Comparison of ENCODE assay signal across 8 cellular contexts in genomic region chr21:6058997-6059396, GRCh38.
DNase-seq lines count a peak whose midpoint lies in the region; ATAC-seq and TF ChIP-seq lines count a peak whose summit lies in the region.
"Not testable (repeated sequence)": the region's sequence is repeated elsewhere in the genome, so short reads cannot be mapped to it uniquely, and the experiment has no call there.

No MANE protein-coding gene starts in this region.

- not testable (repeated sequence) for H3K4me3 ChIP-seq in gastroesophageal sphincter; heart right ventricle; right lobe of liver; aorta (ENCODE audit: low read length in 2 of 2)

- H3K27me3 ChIP-seq in gastroesophageal sphincter; heart right ventricle; right lobe of liver; aorta (ENCODE audit: control insufficient read depth in 1 of 2, insufficient read depth in 2 of 2, low read length in 1 of 2): not testable (repeated sequence)

- H3K9me3 ChIP-seq in gastroesophageal sphincter; heart right ventricle; right lobe of liver; aorta (ENCODE audit: control insufficient read depth, low read length): not testable (repeated sequence)

- ATAC-seq in gastroesophageal sphincter (peak; percentile 44), Right ventricle myocardium superior (ENCODE audit: poor library complexity) (peak; percentile 50), heart right ventricle (peak; percentile 53 to 79 (median 70)), left ventricle myocardium superior (peak; percentile 68), left lobe of liver (peak; percentile 35), right lobe of liver (peak; percentile 5 to 42 (median 25)), sciatic nerve (peak; percentile 18), aorta (ENCODE audit: low FRiP score) (peak; percentile 52)

- not testable (repeated sequence) for TF ChIP-seq EP300 in gastroesophageal sphincter (IDR thresholded peaks at IDR 0.05)

- DNase-seq in Right ventricle myocardium superior; heart right ventricle; left ventricle myocardium superior; left lobe of liver (ENCODE audit: low spot score); right lobe of liver; sciatic nerve (ENCODE audit: low spot score); aorta: not testable (repeated sequence)

- not testable (repeated sequence) for H3K36me3 ChIP-seq in gastroesophageal sphincter; heart right ventricle; right lobe of liver; aorta (ENCODE audit: control insufficient read depth in 1 of 2, insufficient read depth in 2 of 2, low read length in 1 of 2)

- not testable (repeated sequence) for H3K27ac ChIP-seq in gastroesophageal sphincter; heart right ventricle; right lobe of liver; aorta (ENCODE audit: low read depth in 1 of 2, low read length in 2 of 2)

- not testable (repeated sequence) for H3K4me1 ChIP-seq in gastroesophageal sphincter; heart right ventricle; right lobe of liver; aorta (ENCODE audit: control insufficient read depth in 1 of 2, insufficient read depth in 2 of 2, low read length in 2 of 2)

- intact Hi-C loops in Right ventricle myocardium superior (cut with DNase I); heart right ventricle (cut with DNase I); left ventricle myocardium superior (cut with micrococcal nuclease); right lobe of liver (cut with DNase I); sciatic nerve (cut with DNase I); aorta (cut with DNase I): not testable (repeated sequence)

- WGBS in gastroesophageal sphincter (ENCODE audit: low coverage in 1 of 2), 2 donors = no CpG with 5 or more reads among the region's 9 CpGs
- WGBS in heart right ventricle, 2 donors = no CpG with 5 or more reads among the region's 9 CpGs
- WGBS in right lobe of liver (ENCODE audit: insufficient coverage, low coverage, low lambda C conversion rate, missing lambda C conversion rate) = no CpG with 5 or more reads among the region's 9 CpGs
- WGBS in aorta, 2 donors = no CpG with 5 or more reads among the region's 9 CpGs

- not testable (repeated sequence) for TF ChIP-seq POLR2A in gastroesophageal sphincter (IDR thresholded peaks at IDR 0.05); right lobe of liver (IDR thresholded peaks at IDR 0.05)

- TF ChIP-seq CTCF in gastroesophageal sphincter (IDR thresholded peaks at IDR 0.05); heart right ventricle (IDR thresholded peaks at IDR 0.05); right lobe of liver (IDR thresholded peaks at IDR 0.05): not testable (repeated sequence)

Comparison
In these comparisons a context has a peak if more than half of its experiments do, and no peak if none do; other contexts are left out.
1. ATAC-seq: peak in every context shown above with its lines; median percentile 70 in heart right ventricle; 68 in left ventricle myocardium superior; 52 in aorta; 50 in Right ventricle myocardium superior; 44 in gastroesophageal sphincter; 35 in left lobe of liver; 25 in right lobe of liver; 18 in sciatic nerve.